In the genomic region with DNA sequence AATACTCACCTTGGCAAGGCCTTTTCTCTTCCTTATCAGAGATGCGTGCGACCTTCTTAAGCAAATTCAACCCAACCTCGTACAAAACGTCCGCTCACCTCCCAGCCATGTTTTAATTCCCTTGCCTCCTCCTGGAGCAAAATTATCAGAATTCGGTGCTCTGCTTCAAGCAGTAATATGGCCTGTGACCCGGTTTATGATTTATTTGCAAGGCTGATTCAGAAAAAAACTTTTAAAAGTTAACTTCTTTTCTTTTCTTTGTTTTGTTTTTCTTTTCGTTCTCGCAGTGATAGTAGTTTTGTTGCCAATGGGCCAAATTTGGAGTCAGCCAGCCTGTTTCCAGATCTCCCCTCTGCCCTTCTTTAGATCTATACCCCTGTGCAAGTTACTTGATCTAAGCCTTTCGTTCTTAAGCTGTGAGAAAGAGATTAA, we compare ENCODE assay signal across 1 cellular context.
TF ChIP-seq lines count a peak whose summit lies in the region.

A gene with protein sequence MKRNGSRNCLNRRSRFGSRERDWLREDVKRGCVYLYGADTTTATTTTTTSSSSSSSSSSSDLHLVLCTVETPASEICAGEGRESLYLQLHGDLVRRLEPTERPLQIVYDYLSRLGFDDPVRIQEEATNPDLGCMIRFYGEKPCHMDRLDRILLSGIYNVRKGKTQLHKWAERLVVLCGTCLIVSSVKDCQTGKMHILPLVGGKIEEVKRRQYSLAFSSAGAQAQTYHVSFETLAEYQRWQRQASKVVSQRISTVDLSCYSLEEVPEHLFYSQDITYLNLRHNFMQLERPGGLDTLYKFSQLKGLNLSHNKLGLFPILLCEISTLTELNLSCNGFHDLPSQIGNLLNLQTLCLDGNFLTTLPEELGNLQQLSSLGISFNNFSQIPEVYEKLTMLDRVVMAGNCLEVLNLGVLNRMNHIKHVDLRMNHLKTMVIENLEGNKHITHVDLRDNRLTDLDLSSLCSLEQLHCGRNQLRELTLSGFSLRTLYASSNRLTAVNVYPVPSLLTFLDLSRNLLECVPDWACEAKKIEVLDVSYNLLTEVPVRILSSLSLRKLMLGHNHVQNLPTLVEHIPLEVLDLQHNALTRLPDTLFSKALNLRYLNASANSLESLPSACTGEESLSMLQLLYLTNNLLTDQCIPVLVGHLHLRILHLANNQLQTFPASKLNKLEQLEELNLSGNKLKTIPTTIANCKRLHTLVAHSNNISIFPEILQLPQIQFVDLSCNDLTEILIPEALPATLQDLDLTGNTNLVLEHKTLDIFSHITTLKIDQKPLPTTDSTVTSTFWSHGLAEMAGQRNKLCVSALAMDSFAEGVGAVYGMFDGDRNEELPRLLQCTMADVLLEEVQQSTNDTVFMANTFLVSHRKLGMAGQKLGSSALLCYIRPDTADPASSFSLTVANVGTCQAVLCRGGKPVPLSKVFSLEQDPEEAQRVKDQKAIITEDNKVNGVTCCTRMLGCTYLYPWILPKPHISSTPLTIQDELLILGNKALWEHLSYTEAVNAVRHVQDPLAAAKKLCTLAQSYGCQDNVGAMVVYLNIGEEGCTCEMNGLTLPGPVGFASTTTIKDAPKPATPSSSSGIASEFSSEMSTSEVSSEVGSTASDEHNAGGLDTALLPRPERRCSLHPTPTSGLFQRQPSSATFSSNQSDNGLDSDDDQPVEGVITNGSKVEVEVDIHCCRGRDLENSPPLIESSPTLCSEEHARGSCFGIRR (N-terminal part only) (minus strand): TSS at position 382 of the 432 bp plus-strand sequence. CDS start 9,906 bp downstream, outside the sequence.

TF ChIP-seq in H1, 55 proteins besides CTCF, POLR2A, EP300 and RAD21:
- TF ChIP-seq FOSL1 (IDR thresholded peaks at IDR 0.05; ENCODE audit: insufficient read depth, low read depth, low read length) (no peak), RNF2 (IDR thresholded peaks at IDR 0.05; ENCODE audit: borderline replicate concordance, low read depth, low read length, missing control alignments, poor library complexity, severe bottlenecking) (no peak), CEBPB (IDR thresholded peaks at IDR 0.05; ENCODE audit: low read depth, low read length) (no peak), SP2 (IDR thresholded peaks at IDR 0.05; ENCODE audit: low read length) (no peak), TAF7 (optimal IDR thresholded peaks at IDR 0.05; ENCODE audit: borderline replicate concordance, low read depth, low read length) (no peak), TBP (IDR thresholded peaks at IDR 0.05; ENCODE audit: low read depth, low read length) (no peak), RFX5 (IDR thresholded peaks at IDR 0.05; ENCODE audit: borderline replicate concordance, low read depth, low read length) (no peak), BCL11A (IDR thresholded peaks at IDR 0.05; ENCODE audit: low read depth in 2 of 2, low read length in 2 of 2) (no peak), JUN (IDR thresholded peaks at IDR 0.05; ENCODE audit: low read depth, low read length) (no peak)
- TF ChIP-seq, protein P1, sequence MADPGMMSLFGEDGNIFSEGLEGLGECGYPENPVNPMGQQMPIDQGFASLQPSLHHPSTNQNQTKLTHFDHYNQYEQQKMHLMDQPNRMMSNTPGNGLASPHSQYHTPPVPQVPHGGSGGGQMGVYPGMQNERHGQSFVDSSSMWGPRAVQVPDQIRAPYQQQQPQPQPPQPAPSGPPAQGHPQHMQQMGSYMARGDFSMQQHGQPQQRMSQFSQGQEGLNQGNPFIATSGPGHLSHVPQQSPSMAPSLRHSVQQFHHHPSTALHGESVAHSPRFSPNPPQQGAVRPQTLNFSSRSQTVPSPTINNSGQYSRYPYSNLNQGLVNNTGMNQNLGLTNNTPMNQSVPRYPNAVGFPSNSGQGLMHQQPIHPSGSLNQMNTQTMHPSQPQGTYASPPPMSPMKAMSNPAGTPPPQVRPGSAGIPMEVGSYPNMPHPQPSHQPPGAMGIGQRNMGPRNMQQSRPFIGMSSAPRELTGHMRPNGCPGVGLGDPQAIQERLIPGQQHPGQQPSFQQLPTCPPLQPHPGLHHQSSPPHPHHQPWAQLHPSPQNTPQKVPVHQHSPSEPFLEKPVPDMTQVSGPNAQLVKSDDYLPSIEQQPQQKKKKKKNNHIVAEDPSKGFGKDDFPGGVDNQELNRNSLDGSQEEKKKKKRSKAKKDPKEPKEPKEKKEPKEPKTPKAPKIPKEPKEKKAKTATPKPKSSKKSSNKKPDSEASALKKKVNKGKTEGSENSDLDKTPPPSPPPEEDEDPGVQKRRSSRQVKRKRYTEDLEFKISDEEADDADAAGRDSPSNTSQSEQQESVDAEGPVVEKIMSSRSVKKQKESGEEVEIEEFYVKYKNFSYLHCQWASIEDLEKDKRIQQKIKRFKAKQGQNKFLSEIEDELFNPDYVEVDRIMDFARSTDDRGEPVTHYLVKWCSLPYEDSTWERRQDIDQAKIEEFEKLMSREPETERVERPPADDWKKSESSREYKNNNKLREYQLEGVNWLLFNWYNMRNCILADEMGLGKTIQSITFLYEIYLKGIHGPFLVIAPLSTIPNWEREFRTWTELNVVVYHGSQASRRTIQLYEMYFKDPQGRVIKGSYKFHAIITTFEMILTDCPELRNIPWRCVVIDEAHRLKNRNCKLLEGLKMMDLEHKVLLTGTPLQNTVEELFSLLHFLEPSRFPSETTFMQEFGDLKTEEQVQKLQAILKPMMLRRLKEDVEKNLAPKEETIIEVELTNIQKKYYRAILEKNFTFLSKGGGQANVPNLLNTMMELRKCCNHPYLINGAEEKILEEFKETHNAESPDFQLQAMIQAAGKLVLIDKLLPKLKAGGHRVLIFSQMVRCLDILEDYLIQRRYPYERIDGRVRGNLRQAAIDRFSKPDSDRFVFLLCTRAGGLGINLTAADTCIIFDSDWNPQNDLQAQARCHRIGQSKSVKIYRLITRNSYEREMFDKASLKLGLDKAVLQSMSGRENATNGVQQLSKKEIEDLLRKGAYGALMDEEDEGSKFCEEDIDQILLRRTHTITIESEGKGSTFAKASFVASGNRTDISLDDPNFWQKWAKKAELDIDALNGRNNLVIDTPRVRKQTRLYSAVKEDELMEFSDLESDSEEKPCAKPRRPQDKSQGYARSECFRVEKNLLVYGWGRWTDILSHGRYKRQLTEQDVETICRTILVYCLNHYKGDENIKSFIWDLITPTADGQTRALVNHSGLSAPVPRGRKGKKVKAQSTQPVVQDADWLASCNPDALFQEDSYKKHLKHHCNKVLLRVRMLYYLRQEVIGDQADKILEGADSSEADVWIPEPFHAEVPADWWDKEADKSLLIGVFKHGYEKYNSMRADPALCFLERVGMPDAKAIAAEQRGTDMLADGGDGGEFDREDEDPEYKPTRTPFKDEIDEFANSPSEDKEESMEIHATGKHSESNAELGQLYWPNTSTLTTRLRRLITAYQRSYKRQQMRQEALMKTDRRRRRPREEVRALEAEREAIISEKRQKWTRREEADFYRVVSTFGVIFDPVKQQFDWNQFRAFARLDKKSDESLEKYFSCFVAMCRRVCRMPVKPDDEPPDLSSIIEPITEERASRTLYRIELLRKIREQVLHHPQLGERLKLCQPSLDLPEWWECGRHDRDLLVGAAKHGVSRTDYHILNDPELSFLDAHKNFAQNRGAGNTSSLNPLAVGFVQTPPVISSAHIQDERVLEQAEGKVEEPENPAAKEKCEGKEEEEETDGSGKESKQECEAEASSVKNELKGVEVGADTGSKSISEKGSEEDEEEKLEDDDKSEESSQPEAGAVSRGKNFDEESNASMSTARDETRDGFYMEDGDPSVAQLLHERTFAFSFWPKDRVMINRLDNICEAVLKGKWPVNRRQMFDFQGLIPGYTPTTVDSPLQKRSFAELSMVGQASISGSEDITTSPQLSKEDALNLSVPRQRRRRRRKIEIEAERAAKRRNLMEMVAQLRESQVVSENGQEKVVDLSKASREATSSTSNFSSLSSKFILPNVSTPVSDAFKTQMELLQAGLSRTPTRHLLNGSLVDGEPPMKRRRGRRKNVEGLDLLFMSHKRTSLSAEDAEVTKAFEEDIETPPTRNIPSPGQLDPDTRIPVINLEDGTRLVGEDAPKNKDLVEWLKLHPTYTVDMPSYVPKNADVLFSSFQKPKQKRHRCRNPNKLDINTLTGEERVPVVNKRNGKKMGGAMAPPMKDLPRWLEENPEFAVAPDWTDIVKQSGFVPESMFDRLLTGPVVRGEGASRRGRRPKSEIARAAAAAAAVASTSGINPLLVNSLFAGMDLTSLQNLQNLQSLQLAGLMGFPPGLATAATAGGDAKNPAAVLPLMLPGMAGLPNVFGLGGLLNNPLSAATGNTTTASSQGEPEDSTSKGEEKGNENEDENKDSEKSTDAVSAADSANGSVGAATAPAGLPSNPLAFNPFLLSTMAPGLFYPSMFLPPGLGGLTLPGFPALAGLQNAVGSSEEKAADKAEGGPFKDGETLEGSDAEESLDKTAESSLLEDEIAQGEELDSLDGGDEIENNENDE (IDR thresholded peaks at IDR 0.05; ENCODE audit: insufficient replicate concordance, low read length): no peak
